11 cellular contexts compared by ENCODE assay signal in the genomic region with DNA sequence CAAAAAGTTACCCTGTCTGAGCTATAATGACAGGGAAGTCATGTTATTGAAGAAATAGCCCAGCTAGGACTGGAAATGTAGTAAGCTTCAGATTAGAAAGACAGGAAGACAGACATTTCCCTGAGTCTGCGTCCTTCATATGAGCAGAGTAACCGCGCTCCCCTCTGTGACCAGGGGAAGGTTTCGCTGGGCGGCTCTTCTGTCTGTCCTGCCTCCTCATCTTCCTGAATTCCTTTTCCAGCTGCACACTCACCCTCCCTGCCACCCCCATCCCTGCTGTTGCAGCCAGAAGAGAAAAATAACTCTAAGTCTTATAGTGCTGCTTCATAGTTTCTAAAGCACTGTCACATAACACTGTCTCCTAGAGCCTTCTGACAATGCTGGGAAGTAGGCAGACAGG. TPM values are rescaled to one million over a fixed set of nuclear protein-coding genes. Genes with fewer than 3 reads are reported as not detected.
A peak's percentile ranks its signal among the peaks of the same experiment; 100 is the strongest.
DNase-seq lines count a peak whose midpoint lies in the region; ATAC-seq and TF ChIP-seq lines count a peak whose summit lies in the region.
"Had no signal": no experiment of that assay in that cellular context is flagged by ENCODE, and none has a peak within 500 bp of the region (broad histone marks: within the 10 kb centered on the region; RNA-seq: fewer than 3 reads in every experiment).

No MANE protein-coding gene starts in this region.

- H2BK120ac ChIP-seq in mesenchymal stem cell (ENCODE audit: low read depth, low read length), result no peak overlapping the region

- H3K27me3 ChIP-seq in mesenchymal stem cell (ENCODE audit: control insufficient read depth in 1 of 2, insufficient read depth in 1 of 2, low read length in 2 of 2), result no peaks in the 10 kb centered on the region
- no peaks in the 10 kb centered on the region for H3K27me3 ChIP-seq in testis

- peak overlapping the region; percentile 55 for H3K27ac ChIP-seq in mesenchymal stem cell (ENCODE audit: low read length, poor library complexity, severe bottlenecking)
- H3K27ac ChIP-seq in testis, result peak overlapping the region; percentile 88 to 93

- H3K9me3 ChIP-seq in mesenchymal stem cell (ENCODE audit: control insufficient read depth, low read length) (no peaks in the 10 kb centered on the region), testis (no peaks in the 10 kb centered on the region)

- H3K23ac ChIP-seq in mesenchymal stem cell (ENCODE audit: low read length in 2 of 2), result no peak overlapping the region

- peaks cover 43 to 86% of the 10 kb centered on the region in 2 experiments for H3K36me3 ChIP-seq in mesenchymal stem cell (ENCODE audit: control insufficient read depth in 1 of 2, insufficient read depth in 2 of 2, low read depth in 1 of 2, low read length in 2 of 2)
- no peaks in the 10 kb centered on the region for H3K36me3 ChIP-seq in testis (ENCODE audit: low read depth, missing control alignments)

- H2AFZ ChIP-seq in mesenchymal stem cell (ENCODE audit: low read depth, low read length), result no peak overlapping the region

- H3K4ac ChIP-seq in mesenchymal stem cell (ENCODE audit: low read depth in 1 of 2, low read length in 2 of 2), result no peak overlapping the region

- TF ChIP-seq CTCF in testis (IDR thresholded peaks at IDR 0.05), result no peak

- 56% methylated on average over 5 of the region's 5 CpGs for WGBS in mesenchymal stem cell
- WGBS in testis, 2 donors, result 34 to 54% methylated on average over 5 of the region's 5 CpGs

- H3K79me1 ChIP-seq in mesenchymal stem cell (replicated peaks; ENCODE audit: low read length, poor library complexity, severe bottlenecking), result peaks cover 4% of the 10 kb centered on the region

- H4K91ac ChIP-seq in mesenchymal stem cell (ENCODE audit: low read length), result no peak overlapping the region

- H3K4me2 ChIP-seq in mesenchymal stem cell (ENCODE audit: low read length, poor library complexity, severe bottlenecking), result no peak overlapping the region

- H3K18ac ChIP-seq in mesenchymal stem cell (ENCODE audit: low read depth in 1 of 2, low read length in 2 of 2), result peak overlapping the region in 1 of 2 experiments; percentile 57

- ATAC-seq in esophagus mucosa (peak; percentile 31), HG03097 (IDR thresholded peaks at IDR 0.05; ENCODE audit: low FRiP score, unreplicated experiment) (no peak), HG02973 (IDR thresholded peaks at IDR 0.05; ENCODE audit: unreplicated experiment) (no peak)
- ATAC-seq: activated CD8-positive, alpha-beta T cell treated with anti-CD3 and anti-CD28 coated beads for 36 hours had no signal

- H3K14ac ChIP-seq in mesenchymal stem cell (ENCODE audit: low read length in 2 of 2), result no peak overlapping the region

- H3K9ac ChIP-seq in mesenchymal stem cell (ENCODE audit: low read length), result peak overlapping the region; percentile 96

- DNase-seq in Kasumi-1 (lab: John Stamatoyannopoulos, UW) (peak; percentile 51 to 57), mesenchymal stem cell (peak; percentile 70), testis (no peak), DMS79 (lab: John Stamatoyannopoulos, UW) (no peak), islet precursor cell (no peak)
- DNase-seq: activated CD8-positive, alpha-beta T cell treated with anti-CD3 and anti-CD28 coated beads for 36 hours; NCI-H446; posterior cingulate gyrus had no signal

- no peak overlapping the region for H2BK5ac ChIP-seq in mesenchymal stem cell (ENCODE audit: low read depth, low read length, poor library complexity, severe bottlenecking)

- no peak for TF ChIP-seq POLR2A in testis (IDR thresholded peaks at IDR 0.05)

- H3K4me1 ChIP-seq in mesenchymal stem cell (ENCODE audit: control insufficient read depth, insufficient read depth, low read depth, low read length) (peaks cover 28% of the 10 kb centered on the region), testis (peaks cover 85% of the 10 kb centered on the region)

- no peak overlapping the region for H2AK5ac ChIP-seq in mesenchymal stem cell (ENCODE audit: low read length, severe bottlenecking)

- H4K8ac ChIP-seq in mesenchymal stem cell (ENCODE audit: low read length), result no peak overlapping the region

- H3K4me3 ChIP-seq in mesenchymal stem cell (ENCODE audit: insufficient read depth in 1 of 2, low read depth in 1 of 2, low read length in 2 of 2) (peak overlapping the region in 1 of 2 experiments; percentile 60), testis (no peak overlapping the region)

- no peak overlapping the region for H2BK12ac ChIP-seq in mesenchymal stem cell (ENCODE audit: low read length in 2 of 2)

- intact Hi-C loops in testis (cut with DNase I; ENCODE audit: low total_unique reads), result no loop called here

- no peak overlapping the region for H2BK15ac ChIP-seq in mesenchymal stem cell (ENCODE audit: low read depth, poor library complexity, severe bottlenecking)

RNA-seq across cellular contexts. Expression of gene SPARC, which starts 8.6 kb away (rescaled TPM):
- total RNA-seq in esophagus mucosa (76.4 TPM), testis (1,000 to 10,000 TPM; 1,884 to 2,585 TPM)
- 5,201 TPM for polyA plus RNA-seq in mesenchymal stem cell (2013, experiment 1 of 2)
- 4,942 TPM for polyA plus RNA-seq in mesenchymal stem cell (2013, experiment 2 of 2)
- 3,080 TPM for polyA plus RNA-seq in testis (ENCODE audit: insufficient read depth, low read depth, low replicate concordance)
- total RNA-seq: activated CD8-positive, alpha-beta T cell treated with anti-CD3 and anti-CD28 coated beads for 36 hours had no signal

Comparison
In these comparisons a context has a peak if more than half of its experiments do, and no peak if none do; other contexts are left out.
1. DNase-seq: peak in Kasumi-1 (2 of 2) and mesenchymal stem cell (single experiment); none in testis (single experiment), DMS79 (single experiment) and islet precursor cell (single experiment).
2. RNA of gene SPARC, which starts 8.6 kb away (total RNA-seq): 1,884 to 2,585 TPM in testis; 76.4 TPM in esophagus mucosa (single experiment); every median in the first group is over 10 times any median in the second.